Comparison of ENCODE assay signal across 4 cellular contexts in genomic region chr9:72564517-72565281, GRCh38.
TF ChIP-seq lines count a peak whose summit lies in the region.

No MANE protein-coding gene starts in this region.

TF ChIP-seq in liver, 16 proteins besides CTCF, POLR2A, EP300 and RAD21 (continues in another document):
- TF ChIP-seq SP1 (IDR thresholded peaks at IDR 0.05) (peak; percentile 38), FOXA2 (IDR thresholded peaks at IDR 0.05) (no peak), EGR1 (IDR thresholded peaks at IDR 0.05; ENCODE audit: low read depth in 2 of 2) (peak in 1 of 2 donors; percentile 9), YY1 (IDR thresholded peaks at IDR 0.05) (peak; percentile 42), REST (IDR thresholded peaks at IDR 0.05) (peak; percentile 23), MAX (IDR thresholded peaks at IDR 0.05) (no peak), FOXA1 (IDR thresholded peaks at IDR 0.05) (no peak), GABPA (IDR thresholded peaks at IDR 0.05 in 1 of 2, conservative IDR thresholded peaks at IDR 0.05 in 1 of 2) (no peak), ZBTB33 (IDR thresholded peaks at IDR 0.05) (no peak)

TF ChIP-seq in HepG2, 621 proteins besides CTCF, POLR2A, EP300 and RAD21:
- TF ChIP-seq MAFK (conservative IDR thresholded peaks at IDR 0.05 in 1 of 2, IDR thresholded peaks at IDR 0.05 in 1 of 2; ENCODE audit: low read length in 2 of 2) (no peak), U2AF2 (IDR thresholded peaks at IDR 0.05; ENCODE audit: low read depth, low read length) (no peak), ZNF740 (CRISPR knock-in tag; IDR thresholded peaks at IDR 0.05) (no peak), ZNF235 (CRISPR knock-in tag; IDR thresholded peaks at IDR 0.05; ENCODE audit: borderline replicate concordance) (no peak), RFX1 (IDR thresholded peaks at IDR 0.05) (no peak), DRAP1 (CRISPR knock-in tag; IDR thresholded peaks at IDR 0.05) (no peak), ISX (CRISPR knock-in tag; conservative IDR thresholded peaks at IDR 0.05) (no peak), ZSCAN30 (CRISPR knock-in tag; IDR thresholded peaks at IDR 0.05) (no peak), POLR2AphosphoS2 (IDR thresholded peaks at IDR 0.05; ENCODE audit: low read depth, low read length) (no peak), ATF7-NPFF (CRISPR knock-in tag; IDR thresholded peaks at IDR 0.05; ENCODE audit: low read depth) (no peak), ZC3H4 (CRISPR knock-in tag; IDR thresholded peaks at IDR 0.05; ENCODE audit: borderline replicate concordance) (no peak), SKIL (CRISPR knock-in tag; IDR thresholded peaks at IDR 0.05; ENCODE audit: borderline replicate concordance) (no peak), BCL6 (CRISPR knock-in tag; IDR thresholded peaks at IDR 0.05) (no peak), NRL (CRISPR knock-in tag; IDR thresholded peaks at IDR 0.05; ENCODE audit: borderline replicate concordance) (no peak), XBP1 (CRISPR knock-in tag; IDR thresholded peaks at IDR 0.05) (no peak), NFE2 (CRISPR knock-in tag; IDR thresholded peaks at IDR 0.05) (no peak), ZNF350 (CRISPR knock-in tag; IDR thresholded peaks at IDR 0.05; ENCODE audit: borderline replicate concordance, low read depth) (no peak)

TF ChIP-seq in GM12878, 131 proteins besides CTCF, POLR2A, EP300 and RAD21:
- no peak for TF ChIP-seq BACH1 (IDR thresholded peaks at IDR 0.05; ENCODE audit: borderline replicate concordance)
- no peak for TF ChIP-seq FOS (IDR thresholded peaks at IDR 0.05; ENCODE audit: borderline replicate concordance, extremely low read depth, insufficient read length)
- TF ChIP-seq SRF (IDR thresholded peaks at IDR 0.05; ENCODE audit: low read depth in 2 of 2, low read length in 2 of 2), result no peak
- TF ChIP-seq CBX3 (IDR thresholded peaks at IDR 0.05; ENCODE audit: borderline replicate concordance, low read depth), result no peak
- TF ChIP-seq NRF1 (conservative IDR thresholded peaks at IDR 0.05; ENCODE audit: low read depth, low read length), result no peak
- no peak for TF ChIP-seq BRCA1 (IDR thresholded peaks at IDR 0.05; ENCODE audit: low read depth, low read length)
- TF ChIP-seq MTA2 (IDR thresholded peaks at IDR 0.05; ENCODE audit: low read depth), result no peak
- no peak for TF ChIP-seq NFIC (IDR thresholded peaks at IDR 0.05; ENCODE audit: low read depth, low read length)
- TF ChIP-seq FOXK2 (IDR thresholded peaks at IDR 0.05), result no peak
- no peak for TF ChIP-seq PBX3 (IDR thresholded peaks at IDR 0.05; ENCODE audit: insufficient replicate concordance, low read depth, low read length)
- no peak for TF ChIP-seq DPF2 (IDR thresholded peaks at IDR 0.05)
- TF ChIP-seq MEF2B (IDR thresholded peaks at IDR 0.05; ENCODE audit: partially characterized antibody, poor library complexity, severe bottlenecking), result no peak
- TF ChIP-seq ATF2 (IDR thresholded peaks at IDR 0.05; ENCODE audit: low read length), result no peak
- no peak for TF ChIP-seq ESRRA (IDR thresholded peaks at IDR 0.05; ENCODE audit: low read length)
- TF ChIP-seq MYB (IDR thresholded peaks at IDR 0.05; ENCODE audit: borderline replicate concordance, low read depth, low read length), result no peak
- no peak for TF ChIP-seq ZNF592 (IDR thresholded peaks at IDR 0.05)
- TF ChIP-seq POU2F2 (IDR thresholded peaks at IDR 0.05; ENCODE audit: borderline replicate concordance, low read depth, low read length), result no peak
- no peak for TF ChIP-seq BMI1 (IDR thresholded peaks at IDR 0.05; ENCODE audit: borderline replicate concordance)
- no peak for TF ChIP-seq ZNF274 (IDR thresholded peaks at IDR 0.05; ENCODE audit: insufficient read depth, insufficient read length)
- no peak for TF ChIP-seq FOXM1 (IDR thresholded peaks at IDR 0.05; ENCODE audit: low read depth, low read length)

TF ChIP-seq in WTC11, 78 proteins besides CTCF, POLR2A, EP300 and RAD21:
- no peak for TF ChIP-seq ZNF671 (CRISPR knock-in tag; IDR thresholded peaks at IDR 0.05)
- no peak for TF ChIP-seq ESRRA (CRISPR knock-in tag; IDR thresholded peaks at IDR 0.05; ENCODE audit: borderline replicate concordance)
- no peak for TF ChIP-seq MAX (CRISPR knock-in tag; IDR thresholded peaks at IDR 0.05)
- no peak for TF ChIP-seq EMX1 (CRISPR knock-in tag; IDR thresholded peaks at IDR 0.05)
- TF ChIP-seq CBFB (CRISPR knock-in tag; IDR thresholded peaks at IDR 0.05; ENCODE audit: low read depth), result no peak
- TF ChIP-seq ZNF423 (CRISPR knock-in tag; IDR thresholded peaks at IDR 0.05), result no peak
- TF ChIP-seq KAT7 (CRISPR knock-in tag; IDR thresholded peaks at IDR 0.05; ENCODE audit: borderline replicate concordance), result no peak
- TF ChIP-seq RORB (CRISPR knock-in tag; IDR thresholded peaks at IDR 0.05), result no peak
- TF ChIP-seq NR2C2 (CRISPR knock-in tag; IDR thresholded peaks at IDR 0.05), result no peak
- TF ChIP-seq NR1H2 (CRISPR knock-in tag; IDR thresholded peaks at IDR 0.05), result no peak
- TF ChIP-seq FOXK1 (CRISPR knock-in tag; IDR thresholded peaks at IDR 0.05), result no peak
- TF ChIP-seq HMGA2 (CRISPR knock-in tag; IDR thresholded peaks at IDR 0.05), result no peak
- TF ChIP-seq ATF1 (CRISPR knock-in tag; IDR thresholded peaks at IDR 0.05), result no peak
- no peak for TF ChIP-seq PREB (CRISPR knock-in tag; IDR thresholded peaks at IDR 0.05; ENCODE audit: borderline replicate concordance)
- no peak for TF ChIP-seq SMAD4 (CRISPR knock-in tag; IDR thresholded peaks at IDR 0.05)
- no peak for TF ChIP-seq ZSCAN18 (CRISPR knock-in tag; IDR thresholded peaks at IDR 0.05)
- TF ChIP-seq ELF4 (CRISPR knock-in tag; IDR thresholded peaks at IDR 0.05; ENCODE audit: low read depth), result no peak
